ENCODE assay signal across 14 cellular contexts in genomic region chr1:34711936-34712688, GRCh38. TPM values are rescaled to one million over a fixed set of nuclear protein-coding genes. Genes with fewer than 3 reads are reported as not detected.
DNase-seq lines count a peak whose midpoint lies in the region; ATAC-seq and TF ChIP-seq lines count a peak whose summit lies in the region.
"Had no signal": no experiment of that assay in that cellular context is flagged by ENCODE, and none has a peak within 500 bp of the region (broad histone marks: within the 10 kb centered on the region; RNA-seq: fewer than 3 reads in every experiment).

No MANE protein-coding gene starts in this region.

- no peak overlapping the region for H3K27ac Mint-ChIP-seq in activated naive CD8-positive, alpha-beta T cell treated with anti-CD3 and anti-CD28 coated beads, Interleukin-2, amount 50 U/mL, for 24 hours
- H3K27ac Mint-ChIP-seq: CD4-positive, alpha-beta T cell had no signal

- WGBS in heart left ventricle, 4 donors: 44 to 57% (median 48%) methylated on average over 7 of the region's 7 CpGs
- WGBS in adrenal gland, 4 donors: 53 to 58% (median 56%) methylated on average over 7 of the region's 7 CpGs
- 62 to 73% methylated on average over 7 of the region's 7 CpGs for WGBS in body of pancreas, 2 donors

- H3K4me1 ChIP-seq in heart left ventricle (no peaks in the 10 kb centered on the region), adrenal gland (replicated peaks in 1 of 2) (peaks cover 0 to 5% of the 10 kb centered on the region in 2 donors), body of pancreas (no peaks in the 10 kb centered on the region)
- H3K4me1 ChIP-seq: Caco-2 had no signal

- no peak overlapping the region for H3K4me3 ChIP-seq in heart left ventricle
- H3K4me3 ChIP-seq in adrenal gland: no peak overlapping the region
- H3K4me3 ChIP-seq in body of pancreas: no peak overlapping the region
- H3K4me3 ChIP-seq: GM23248 had no signal

- no peak overlapping the region for H3K4me3 Mint-ChIP-seq in activated naive CD8-positive, alpha-beta T cell treated with anti-CD3 and anti-CD28 coated beads, Interleukin-2, amount 50 U/mL, for 24 hours
- H3K4me3 Mint-ChIP-seq: CD4-positive, alpha-beta T cell had no signal

- peaks cover 3% of the 10 kb centered on the region for H3K27me3 Mint-ChIP-seq in activated naive CD8-positive, alpha-beta T cell treated with anti-CD3 and anti-CD28 coated beads, Interleukin-2, amount 50 U/mL, for 24 hours

- no peaks in the 10 kb centered on the region for H3K9me3 ChIP-seq in heart left ventricle
- no peaks in the 10 kb centered on the region for H3K9me3 ChIP-seq in adrenal gland (replicated peaks in 1 of 3)
- no peaks in the 10 kb centered on the region for H3K9me3 ChIP-seq in body of pancreas
- H3K9me3 ChIP-seq: Caco-2 had no signal

- intact Hi-C loops in Right ventricle myocardium superior (cut with DNase I): no loop called here
- intact Hi-C loops in heart left ventricle (cut with DNase I): no loop called here
- intact Hi-C loops in adrenal gland (cut with DNase I): no loop called here
- intact Hi-C loops in body of pancreas (cut with DNase I): no loop called here

- no peaks in the 10 kb centered on the region for H3K36me3 ChIP-seq in heart left ventricle
- H3K36me3 ChIP-seq in adrenal gland (replicated peaks in 1 of 2): no peaks in the 10 kb centered on the region
- H3K36me3 ChIP-seq in body of pancreas (replicated peaks in 1 of 2; ENCODE audit: insufficient read depth in 1 of 2, low read depth in 2 of 2): no peaks in the 10 kb centered on the region

- TF ChIP-seq CTCF in heart left ventricle (IDR thresholded peaks at IDR 0.05): no peak
- TF ChIP-seq CTCF in adrenal gland (IDR thresholded peaks at IDR 0.05): no peak
- no peak for TF ChIP-seq CTCF in body of pancreas (IDR thresholded peaks at IDR 0.05)

- H3K36me3 Mint-ChIP-seq in activated naive CD8-positive, alpha-beta T cell treated with anti-CD3 and anti-CD28 coated beads, Interleukin-2, amount 50 U/mL, for 24 hours (ENCODE audit: low read depth): no peaks in the 10 kb centered on the region

- ATAC-seq in Right ventricle myocardium superior (ENCODE audit: poor library complexity) (peak; percentile 27), heart left ventricle (no peak), GM18498 (IDR thresholded peaks at IDR 0.05; ENCODE audit: unreplicated experiment) (no peak), body of pancreas (no peak)
- no peak for ATAC-seq in activated naive CD8-positive, alpha-beta T cell treated with anti-CD3 and anti-CD28 coated beads, Interleukin-2, amount 50 U/mL, for 24 hours

- no peak for DNase-seq in Right ventricle myocardium superior
- no peak for DNase-seq in heart left ventricle
- peak; percentile 21 to 51 (median 32) for DNase-seq in adrenal gland
- peak; percentile 11 for DNase-seq in globus pallidus (ENCODE audit: low spot score)
- no peak for DNase-seq in activated naive CD8-positive, alpha-beta T cell treated with anti-CD3 and anti-CD28 coated beads, Interleukin-2, amount 50 U/mL, for 24 hours
- no peak for DNase-seq in body of pancreas
- DNase-seq: ACHN; CD4-positive, alpha-beta T cell had no signal

- H3K9me3 Mint-ChIP-seq in activated naive CD8-positive, alpha-beta T cell treated with anti-CD3 and anti-CD28 coated beads, Interleukin-2, amount 50 U/mL, for 24 hours: no peaks in the 10 kb centered on the region
- H3K9me3 Mint-ChIP-seq: CD4-positive, alpha-beta T cell had no signal

- TF ChIP-seq POLR2A in heart left ventricle (IDR thresholded peaks at IDR 0.05) (no peak), adrenal gland (IDR thresholded peaks at IDR 0.05) (no peak), body of pancreas (IDR thresholded peaks at IDR 0.05) (no peak)

- H3K27me3 ChIP-seq in heart left ventricle: peaks cover 0 to 6% (median 0%) of the 10 kb centered on the region in 9 donors
- no peaks in the 10 kb centered on the region for H3K27me3 ChIP-seq in adrenal gland
- H3K27me3 ChIP-seq in body of pancreas: no peaks in the 10 kb centered on the region

- no peak overlapping the region for H3K27ac ChIP-seq in heart left ventricle
- no peak overlapping the region for H3K27ac ChIP-seq in adrenal gland
- no peak overlapping the region for H3K27ac ChIP-seq in body of pancreas
- H3K27ac ChIP-seq: C4-2B, GM23248 had no signal

- no peaks in the 10 kb centered on the region for H3K4me1 Mint-ChIP-seq in activated naive CD8-positive, alpha-beta T cell treated with anti-CD3 and anti-CD28 coated beads, Interleukin-2, amount 50 U/mL, for 24 hours

RNA-seq across cellular contexts. Expression of gene GJB5, which starts 42.7 kb away (rescaled TPM):
- total RNA-seq in Right ventricle myocardium superior: not detected
- not detected for total RNA-seq in heart left ventricle
- not detected for polyA plus RNA-seq in heart left ventricle
- total RNA-seq in adrenal gland: not detected
- not detected for polyA plus RNA-seq in adrenal gland
- total RNA-seq in body of pancreas: not detected
- total RNA-seq: Caco-2; CD4-positive, alpha-beta T cell; GM23248; HT-29 had no signal
- polyA plus RNA-seq: BJ had no signal

RNA-seq across cellular contexts. Expression of gene GJB4, which starts 47.4 kb away (rescaled TPM):
- total RNA-seq in Right ventricle myocardium superior (not detected), heart left ventricle (not detected), adrenal gland (not detected), body of pancreas (not detected)
- polyA plus RNA-seq in heart left ventricle (not detected), adrenal gland (not detected)
- total RNA-seq: Caco-2; CD4-positive, alpha-beta T cell; GM23248 had no signal
- polyA plus RNA-seq: BJ, GM23248 had no signal

Comparison
In these comparisons a context has a peak if more than half of its experiments do, and no peak if none do; other contexts are left out.
1. DNase-seq: peak in adrenal gland (7 of 7) and globus pallidus (single experiment); none in Right ventricle myocardium superior (single experiment), heart left ventricle (0 of 5), activated naive CD8-positive, alpha-beta T cell treated with anti-CD3 and anti-CD28 coated beads, Interleukin-2, amount 50 U/mL, for 24 hours (single experiment) and body of pancreas (0 of 4).